ENCODE assay signal across 1 cellular context in the genomic region with DNA sequence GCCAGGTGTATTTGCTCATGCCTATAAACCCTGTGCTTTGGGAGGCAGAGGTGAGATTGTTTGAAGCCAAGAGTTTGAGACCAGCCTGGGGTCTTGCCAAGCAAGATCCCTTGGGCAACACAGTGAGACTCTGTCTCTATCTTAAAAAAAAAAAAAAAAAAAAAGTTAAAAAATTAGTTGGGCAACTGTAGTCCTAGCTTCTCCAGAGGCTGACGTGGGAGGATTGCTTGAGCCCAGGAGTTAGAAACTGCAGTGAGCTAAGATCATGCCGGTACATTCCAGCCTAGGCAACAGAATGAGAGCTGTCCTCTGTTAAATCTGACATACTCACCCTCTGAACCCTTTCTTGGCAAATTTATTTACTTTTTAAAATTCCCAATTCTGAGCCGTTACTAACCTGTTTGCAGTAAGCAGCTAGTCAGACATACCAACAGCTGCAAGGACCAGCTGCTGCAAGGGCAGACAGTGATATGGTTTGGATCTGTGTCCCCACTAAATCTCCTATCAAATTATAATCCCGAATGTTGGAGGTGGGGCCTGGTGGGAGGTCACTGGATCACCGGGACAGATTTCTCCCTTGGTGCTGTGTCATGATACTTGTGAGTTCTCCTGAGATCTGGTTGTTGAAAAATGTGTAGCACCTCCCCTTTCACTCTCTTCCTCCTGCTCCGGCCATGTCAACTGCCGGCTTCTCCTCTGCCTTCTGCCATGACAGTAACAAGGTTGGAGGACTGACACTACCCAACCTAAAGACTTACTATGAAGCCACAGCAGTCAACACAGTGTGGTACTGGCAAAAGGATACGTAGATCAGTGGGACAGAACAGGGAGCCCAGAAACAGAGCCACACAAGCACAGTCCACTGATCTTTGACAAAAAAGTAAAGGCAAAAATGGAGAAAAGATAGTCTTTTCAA.
TF ChIP-seq lines count a peak whose summit lies in the region.

No MANE protein-coding gene starts in this region.

TF ChIP-seq in endothelial cell of umbilical vein, 7 proteins besides CTCF, POLR2A, EP300 and RAD21:
- TF ChIP-seq POLR2AphosphoS5 (IDR thresholded peaks at IDR 0.05; ENCODE audit: insufficient read depth, low read depth, low read length) (no peak), EZH2 (IDR thresholded peaks at IDR 0.05; ENCODE audit: borderline replicate concordance, low read depth, low read length, severe bottlenecking) (no peak), MYC (IDR thresholded peaks at IDR 0.05; ENCODE audit: low read depth, low read length) (no peak), GATA2 (IDR thresholded peaks at IDR 0.05; ENCODE audit: insufficient read depth, insufficient read length, low read depth, low read length) (no peak), JUN (IDR thresholded peaks at IDR 0.05; ENCODE audit: borderline replicate concordance, insufficient read depth, insufficient read length, low read depth) (no peak), FOS (IDR thresholded peaks at IDR 0.05; ENCODE audit: borderline replicate concordance, insufficient read depth, low read length) (no peak)
- TF ChIP-seq, protein P1, sequence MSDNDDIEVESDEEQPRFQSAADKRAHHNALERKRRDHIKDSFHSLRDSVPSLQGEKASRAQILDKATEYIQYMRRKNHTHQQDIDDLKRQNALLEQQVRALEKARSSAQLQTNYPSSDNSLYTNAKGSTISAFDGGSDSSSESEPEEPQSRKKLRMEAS (IDR thresholded peaks at IDR 0.05; ENCODE audit: insufficient read depth, insufficient read length): no peak
